ENCODE assay signal across 30 cellular contexts in the genomic region with DNA sequence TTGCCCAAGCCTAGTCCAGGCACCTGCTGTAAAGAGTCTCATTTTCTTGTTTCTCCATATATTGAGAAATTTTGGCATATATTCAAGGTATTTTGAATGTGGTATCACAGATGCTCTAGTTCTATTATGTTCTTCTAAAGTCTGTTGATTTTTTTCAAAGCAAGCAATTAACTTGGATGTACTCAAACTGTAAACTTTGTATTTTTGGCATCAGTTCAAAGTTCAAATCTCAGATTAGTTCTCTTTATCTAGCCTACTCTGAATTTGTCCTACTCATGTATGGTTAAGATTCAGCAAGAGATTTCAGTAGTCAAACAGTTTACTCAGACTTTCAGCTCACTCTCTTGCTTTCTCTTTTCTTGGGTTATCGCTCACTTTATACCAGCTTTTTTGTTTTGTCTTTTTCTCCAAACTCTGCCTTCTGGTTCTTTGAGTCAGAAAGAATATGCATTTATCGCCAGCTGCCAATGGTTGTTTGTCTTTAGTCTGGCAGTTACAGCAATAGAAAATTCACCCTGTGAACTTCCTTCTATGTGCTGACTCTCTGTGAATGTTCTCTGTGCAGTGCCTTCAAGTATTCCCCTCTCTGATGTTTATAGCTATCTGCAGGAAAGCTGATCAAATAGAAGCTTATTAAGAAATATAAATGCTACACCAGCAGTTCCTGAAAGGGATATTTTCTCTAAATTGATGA. TPM values are rescaled to one million over a fixed set of nuclear protein-coding genes. Genes with fewer than 3 reads are reported as not detected.
A peak's percentile ranks its signal among the peaks of the same experiment; 100 is the strongest.
DNase-seq lines count a peak whose midpoint lies in the region; ATAC-seq and TF ChIP-seq lines count a peak whose summit lies in the region.
"Had no signal": no experiment of that assay in that cellular context is flagged by ENCODE, and none has a peak within 500 bp of the region (broad histone marks: within the 10 kb centered on the region; RNA-seq: fewer than 3 reads in every experiment).

No MANE protein-coding gene starts in this region.

- ATAC-seq in HG03139 (IDR thresholded peaks at IDR 0.05; ENCODE audit: unreplicated experiment) (no peak), HG03175 (IDR thresholded peaks at IDR 0.05; ENCODE audit: unreplicated experiment) (no peak)
- ATAC-seq: HCT116; naive thymus-derived CD4-positive, alpha-beta T cell; Right ventricle myocardium inferior; SK-N-SH treated with all-trans-retinoic acid at 6 μM for 48 hours; stimulated activated naive CD8-positive, alpha-beta T cell treated with anti-CD3 and anti-CD28 coated beads, Interleukin-15, Interleukin-2, amounts not matched to agents 100 U/mL and 50 U/mL, for 24 hours had no signal

- H3K36me3 ChIP-seq in transverse colon = no peaks in the 10 kb centered on the region
- H3K36me3 ChIP-seq: left ventricle myocardium inferior, MG63 had no signal

- no peak for TF ChIP-seq CTCF in choroid plexus epithelial cell (conservative IDR thresholded peaks at IDR 0.05; ENCODE audit: low read depth, low read length)
- no peak for TF ChIP-seq CTCF in transverse colon (IDR thresholded peaks at IDR 0.05)

- H3K4me1 ChIP-seq in transverse colon = peaks cover 0 to 21% (median 4%) of the 10 kb centered on the region in 4 donors
- H3K4me1 ChIP-seq: left ventricle myocardium inferior, testis had no signal

- TF ChIP-seq EP300 in transverse colon (IDR thresholded peaks at IDR 0.05; ENCODE audit: low read depth) = no peak

- H3K9me3 ChIP-seq in transverse colon = no peaks in the 10 kb centered on the region
- H3K9me3 ChIP-seq: left ventricle myocardium inferior, MG63, testis had no signal

- intact Hi-C loops in transverse colon (cut with DNase I; ENCODE audit: low total_unique reads) = loop anchor here (5.0 kb wide), 1 partner anchor 582 kb away; no protein-coding TSS in a partner anchor

- DNase-seq in NCI-H345 (lab: John Stamatoyannopoulos, UW) (peak; percentile 4), NCI-H345 treated with DMSO at 0.1 percent for 48 hours (lab: John Stamatoyannopoulos, UW; ENCODE audit: unreplicated experiment) (no peak), NCI-H774 (lab: John Stamatoyannopoulos, UW) (peak; percentile 15), choroid plexus epithelial cell (ENCODE audit: low read depth) (peak; percentile 24), transverse colon (no peak), mucosa of gallbladder (ENCODE audit: low spot score) (no peak)
- DNase-seq: activated CD4-positive, alpha-beta T cell treated with anti-CD3 and anti-CD28 coated beads, Interleukin-2, amount 10 ng/mL, durations not matched to agents 24 days and 14 days; activated gamma-delta T cell; activated naive CD8-positive, alpha-beta T cell treated with anti-CD3 and anti-CD28 coated beads, Interleukin-2, amount 10 ng/mL, durations not matched to agents 7 days and 5 days; activated T-cell treated with anti-CD3 and anti-CD28 coated beads, Interleukin-2, amount 50 U/mL, for 24 hours; AML-193; CD4-positive, alpha-beta T cell; DMS53; KBM-7; left ventricle myocardium inferior; MG63; naive thymus-derived CD4-positive, alpha-beta T cell; NCI-H187; NK-92 treated with Interleukin-12 subunit alpha and Interleukin-12 subunit beta, amount 100 ng/mL, for 24 hours; PC-3; stimulated activated naive CD8-positive, alpha-beta T cell treated with anti-CD3 and anti-CD28 coated beads, Interleukin-15, Interleukin-2, amounts not matched to agents 100 U/mL and 50 U/mL, for 24 hours; testis had no signal

- no peak for TF ChIP-seq POLR2A in transverse colon (IDR thresholded peaks at IDR 0.05)

- WGBS in transverse colon (ENCODE audit: low coverage in 1 of 2), 2 donors = 31 to 34% methylated on average over 2 of the region's 2 CpGs

- H3K4me3 ChIP-seq in choroid plexus epithelial cell (ENCODE audit: low read depth, low read length) = no peak overlapping the region
- H3K4me3 ChIP-seq in transverse colon = no peak overlapping the region
- H3K4me3 ChIP-seq: left ventricle myocardium inferior, MG63, testis had no signal

- H3K27me3 ChIP-seq in transverse colon = no peaks in the 10 kb centered on the region
- H3K27me3 ChIP-seq: MG63, testis had no signal

- in situ Hi-C loops in transverse colon (cut with MboI; ENCODE audit: low pct_ligation_motif_present in 1 of 4, low pct_unique_long_range_greater_than_20kb in 1 of 4, low sequenced_read_pairs in 3 of 4) = no loop called here

- peak overlapping the region; percentile 19 to 62 (median 61) for H3K27ac ChIP-seq in transverse colon
- H3K27ac ChIP-seq: epithelial cell of prostate, left ventricle myocardium inferior, testis had no signal

RNA-seq across cellular contexts. Expression of a gene that starts 56.0 kb away (rescaled TPM):
- 1 to 10 TPM in 1 of 4 donors, under 1 TPM in 1, not detected in 2; 0.27 to 1.4 TPM for total RNA-seq in transverse colon
- not detected for total RNA-seq in mucosa of gallbladder
- total RNA-seq: activated CD4-positive, alpha-beta T cell treated with anti-CD3 and anti-CD28 coated beads, Interleukin-2, amount 10 ng/mL, durations not matched to agents 24 days and 14 days; CD4-positive, alpha-beta T cell; mesenteric fat pad; naive thymus-derived CD4-positive, alpha-beta T cell; PC-3; T-helper 2 cell treated with Interferon-gamma antibody and Interleukin-4, amounts not matched to agents 100 ng/mL and 5 ng/mL, for 36 hours had no signal

Comparison
In these comparisons a context has a peak if more than half of its experiments do, and no peak if none do; other contexts are left out.
1. DNase-seq: peak in NCI-H345 (single experiment), NCI-H774 (single experiment) and choroid plexus epithelial cell (single experiment); none in NCI-H345 treated with DMSO at 0.1 percent for 48 hours (single experiment), transverse colon (single experiment) and mucosa of gallbladder (single experiment).